1 cellular context compared by ENCODE assay signal in the genomic region with DNA sequence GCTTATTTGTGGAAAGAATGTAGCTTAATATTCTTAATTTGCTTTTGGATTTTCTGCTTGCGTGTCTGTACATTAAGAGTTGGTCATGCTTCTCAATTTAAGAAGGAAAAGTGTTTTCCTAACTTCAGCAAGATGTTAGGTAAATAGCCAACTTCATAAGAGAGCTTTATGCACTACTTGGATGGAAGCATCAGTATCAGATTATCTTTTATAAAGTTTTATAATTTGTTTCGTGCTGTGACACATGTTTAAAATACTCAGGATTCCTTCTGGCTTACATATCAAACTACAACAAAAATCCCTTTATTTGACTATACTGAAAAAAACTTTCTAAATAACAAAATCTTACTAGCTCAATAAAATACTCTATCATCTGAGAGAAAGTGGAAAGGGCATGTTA.
TF ChIP-seq lines count a peak whose summit lies in the region.

No MANE protein-coding gene starts in this region.

TF ChIP-seq in IMR-90, 13 proteins besides CTCF, POLR2A, EP300 and RAD21:
- TF ChIP-seq CHD1 (IDR thresholded peaks at IDR 0.05; ENCODE audit: low read depth, low read length): no peak
- no peak for TF ChIP-seq MAZ (IDR thresholded peaks at IDR 0.05; ENCODE audit: borderline replicate concordance, low read depth, low read length)
TF ChIP-seq in IMR-90: peak in this region for 0.
